Comparison of ENCODE assay signal across 9 cellular contexts in the genomic region with DNA sequence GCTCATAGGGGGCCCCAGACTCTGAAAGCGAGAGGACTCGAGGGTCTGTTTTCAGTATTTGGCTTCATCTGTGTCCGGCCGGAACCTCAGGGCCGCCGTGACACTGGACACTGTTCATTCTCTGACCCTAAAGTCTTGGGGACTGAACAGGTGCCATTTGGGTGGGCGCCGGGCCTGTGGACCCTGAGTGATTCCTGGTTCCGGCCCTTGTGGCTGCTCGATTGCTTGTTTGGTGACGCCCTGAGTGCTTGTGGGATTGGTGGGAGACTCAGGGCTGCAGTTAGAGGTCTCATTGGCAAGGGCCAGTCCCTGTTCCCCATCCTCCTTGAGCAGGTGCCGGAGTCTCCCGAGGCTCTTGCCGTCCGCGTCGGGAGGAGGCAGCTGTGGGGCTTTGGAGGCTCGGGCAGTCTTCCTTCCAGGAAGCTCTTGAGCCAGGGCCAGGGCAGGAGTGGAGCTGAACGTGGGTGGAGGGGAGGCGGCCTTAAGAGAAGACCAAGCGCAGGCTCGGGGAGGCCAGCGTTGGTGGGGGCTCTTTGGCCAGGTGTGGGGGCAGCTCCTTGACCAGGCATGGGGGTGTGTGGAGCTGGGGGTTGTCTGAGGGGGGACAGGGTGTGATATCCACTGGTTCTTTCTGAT. TPM values are rescaled to one million over a fixed set of nuclear protein-coding genes. Genes with fewer than 3 reads are reported as not detected.
DNase-seq lines count a peak whose midpoint lies in the region; ATAC-seq and TF ChIP-seq lines count a peak whose summit lies in the region.
"Had no signal": no experiment of that assay in that cellular context is flagged by ENCODE, and none has a peak within 500 bp of the region (broad histone marks: within the 10 kb centered on the region; RNA-seq: fewer than 3 reads in every experiment).

No MANE protein-coding gene starts in this region.

- no peak for DNase-seq in HCT116 (ENCODE audit: low read depth, low spot score)
- peak in 6 of 7 donors; percentile 60 to 78 (median 65) for DNase-seq in adrenal gland
- DNase-seq in right cardiac atrium = peak in 2 of 3 donors; percentile 56 to 80
- no peak for DNase-seq in NOMO-1 (lab: John Stamatoyannopoulos, UW; ENCODE audit: unreplicated experiment in 2 of 2)
- no peak for DNase-seq in NCI-H82 (lab: John Stamatoyannopoulos, UW)
- DNase-seq in SKM-1 treated with dmso at 0.1 percent for 144 hours (lab: John Stamatoyannopoulos, UW; ENCODE audit: unreplicated experiment) = no peak
- DNase-seq: NCI-H510A had no signal

- POLR2A ChIA-PET in HCT116 (lab: Charles Lee) = interaction anchor here (0.6 to 0.8 kb wide), 2 partner anchors 51 to 99 kb away, joined by 3 to 4 read pairs; no protein-coding TSS in a partner anchor

- no peak for TF ChIP-seq RAD21 in HCT116 (IDR thresholded peaks at IDR 0.05; ENCODE audit: low read depth)

- peaks cover 92% of the 10 kb centered on the region for H3K79me2 ChIP-seq in HCT116 (ENCODE audit: insufficient read depth, low read length)

- H2AFZ ChIP-seq in HCT116 (ENCODE audit: low read depth, low read length, poor library complexity, severe bottlenecking) = no peak overlapping the region

- H4K20me1 ChIP-seq in HCT116 (ENCODE audit: insufficient read depth) = peaks cover 65% of the 10 kb centered on the region; the same call in 1 of the 2 replicates

- TF ChIP-seq POLR2A in HCT116 (IDR thresholded peaks at IDR 0.05; ENCODE audit: borderline replicate concordance, extremely low read depth, insufficient read depth, insufficient read length) (no peak), adrenal gland (IDR thresholded peaks at IDR 0.05) (no peak)

- H3K9ac ChIP-seq in HCT116 (ENCODE audit: low read length) = 0 out of 2 replicates have a peak overlapping the region, but pooled peaks have one; percentile 12

- H3K27me3 ChIP-seq in HCT116 (ENCODE audit: insufficient read depth, low read length) (no peaks in the 10 kb centered on the region), adrenal gland (no peaks in the 10 kb centered on the region), right cardiac atrium (ENCODE audit: control insufficient read depth, insufficient read depth) (no peaks in the 10 kb centered on the region)

- no peak for ATAC-seq in HCT116
- ATAC-seq in right cardiac atrium = peak; percentile 1 to 3
- no peak for ATAC-seq in GM18519 (IDR thresholded peaks at IDR 0.05; ENCODE audit: low FRiP score, unreplicated experiment)

- RAD21 ChIA-PET in HCT116 (lab: Charles Lee; ENCODE audit: low non-redundant PET in 1 of 2, low total read pairs in 2 of 2, uncharacterized antibody in 2 of 2, unreplicated experiment in 2 of 2) = no interaction called here

- no peaks in the 10 kb centered on the region for H3K9me2 ChIP-seq in HCT116 (ENCODE audit: insufficient read depth)

- CTCF ChIA-PET in HCT116 (lab: Charles Lee) = no interaction called here

- H3K4me3 ChIP-seq in HCT116 (replicated peaks in 1 of 2; ENCODE audit: low read depth in 1 of 2, low read length in 2 of 2) (no peak overlapping the region), adrenal gland (peak overlapping the region in 1 of 4 donors; percentile 35), right cardiac atrium (ENCODE audit: low read length) (no peak overlapping the region), skin epidermis (peak overlapping the region in 4 of 7 experiments; percentile 8 to 30 (median 17))

- no TSS peak for BruUV-seq in HCT116 (replicated peaks; lab: Mats Ljungman, UMichigan)

- H3K4me1 ChIP-seq in HCT116 (ENCODE audit: control insufficient read depth in 1 of 2, insufficient read depth in 2 of 2, low read length in 2 of 2) = peaks cover 17 to 30% of the 10 kb centered on the region in 2 experiments
- peaks cover 40 to 56% of the 10 kb centered on the region in 2 donors for H3K4me1 ChIP-seq in adrenal gland (replicated peaks in 1 of 2)
- H3K4me1 ChIP-seq in right cardiac atrium (ENCODE audit: control insufficient read depth, insufficient read depth, low read length) = peaks cover 15% of the 10 kb centered on the region

- H3K36me3 ChIP-seq in HCT116 (ENCODE audit: control insufficient read depth in 1 of 2, insufficient read depth in 2 of 2, low read length in 2 of 2) (peaks cover 47 to 85% of the 10 kb centered on the region in 2 experiments; a peak in 3 of 4 replicates), adrenal gland (replicated peaks in 1 of 2) (peaks cover 0 to 46% of the 10 kb centered on the region in 2 donors)

- WGBS in adrenal gland, 4 donors = 26 to 37% (median 31%) methylated on average over 11 to 23 of the region's 23 CpGs
- WGBS in right cardiac atrium = 24% methylated on average over 23 of the region's 23 CpGs

- H3K9me3 ChIP-seq in HCT116 (ENCODE audit: control insufficient read depth in 1 of 2, insufficient read depth in 1 of 2, low read depth in 1 of 2, low read length in 2 of 2) = no peaks in the 10 kb centered on the region
- no peaks in the 10 kb centered on the region for H3K9me3 ChIP-seq in adrenal gland (replicated peaks in 1 of 3)
- H3K9me3 ChIP-seq in right cardiac atrium (ENCODE audit: control insufficient read depth, low read length) = no peaks in the 10 kb centered on the region

- H3K4me2 ChIP-seq in HCT116 (ENCODE audit: low read length) = no peak overlapping the region

- intact Hi-C loops in HCT116 (cut with micrococcal nuclease) (no loop called here), adrenal gland (cut with DNase I) (no loop called here), right cardiac atrium (cut with DNase I) (loop anchor here in 1 of 4 donors (10.0 kb wide), 1 partner anchor 53 kb away; the partner anchor contains the start of genes CFD and ELANE)

- peak overlapping the region; percentile 53; the same call in 1 of the 2 replicates for H3K27ac ChIP-seq in HCT116 (ENCODE audit: low read depth, low read length)
- peak overlapping the region in 3 of 5 donors; percentile 2 to 70 (median 67) for H3K27ac ChIP-seq in adrenal gland
- no peak overlapping the region for H3K27ac ChIP-seq in right cardiac atrium (ENCODE audit: low read length)
- peak overlapping the region in 13 of 21 experiments; percentile 21 to 99 (median 70) for H3K27ac ChIP-seq in skin epidermis

- TF ChIP-seq CTCF in HCT116 (IDR thresholded peaks at IDR 0.05 in 2 of 3, conservative IDR thresholded peaks at IDR 0.05 in 1 of 3; ENCODE audit: borderline replicate concordance in 1 of 3, insufficient read depth in 1 of 3, low read depth in 2 of 3, low read length in 2 of 3) (no peak), adrenal gland (IDR thresholded peaks at IDR 0.05) (no peak)

TF ChIP-seq in HCT116, 20 proteins besides CTCF, POLR2A, EP300 and RAD21:
- TF ChIP-seq ZBTB33 (IDR thresholded peaks at IDR 0.05; ENCODE audit: extremely low read depth, insufficient replicate concordance, low read length) = no peak
- TF ChIP-seq ELF1 (IDR thresholded peaks at IDR 0.05; ENCODE audit: borderline replicate concordance, low read depth) = no peak
- no peak for TF ChIP-seq YY1 (IDR thresholded peaks at IDR 0.05; ENCODE audit: extremely low read depth, insufficient replicate concordance, low read depth, low read length)
- TF ChIP-seq ZFX (IDR thresholded peaks at IDR 0.05) = no peak
- no peak for TF ChIP-seq EZH2 (IDR thresholded peaks at IDR 0.05)
- no peak for TF ChIP-seq ZNF274 (IDR thresholded peaks at IDR 0.05; ENCODE audit: low read depth, low read length)
- no peak for TF ChIP-seq MAX (IDR thresholded peaks at IDR 0.05)
- TF ChIP-seq SP1 (IDR thresholded peaks at IDR 0.05; ENCODE audit: low read depth) = no peak

RNA-seq across cellular contexts. Expression of gene PTBP1, which starts 4.7 kb away (rescaled TPM):
- total RNA-seq in HCT116 (2021; ENCODE audit: unreplicated experiment) (676 TPM), adrenal gland (100 to 1,000 TPM; 135 to 236 (median 194) TPM), right cardiac atrium (100 to 1,000 TPM in 1 of 4 donors, 10 to 100 TPM in 3; 67.5 to 119 (median 82.3) TPM)
- polyA plus RNA-seq in HCT116 (2012) = 538 and 711 TPM in 2 replicates
- polyA plus RNA-seq in adrenal gland (100 to 1,000 TPM; 108 to 146 (median 128) TPM), right cardiac atrium (42.9 TPM)

RNA-seq across cellular contexts. Expression of gene PLPPR3, which starts 19.8 kb away (rescaled TPM):
- total RNA-seq in HCT116 (2021; ENCODE audit: unreplicated experiment) (0.27 TPM), adrenal gland (under 1 TPM in 2 of 8 donors, not detected in 6; 0.14 to 0.32 TPM), right cardiac atrium (not detected)
- polyA plus RNA-seq in HCT116 (2012) = 0.05 and 0.10 TPM in 2 replicates
- polyA plus RNA-seq in adrenal gland (under 1 TPM in 2 of 3 donors, not detected in 1; 0.08 to 0.10 TPM), right cardiac atrium (0.05 TPM)

RNA-seq across cellular contexts. Expression of gene AZU1, which starts 25.7 kb away (rescaled TPM):
- total RNA-seq in HCT116 (2021; ENCODE audit: unreplicated experiment) (not detected), adrenal gland (under 1 TPM in 4 of 8 donors, not detected in 4; 0.23 to 0.87 (median 0.40) TPM), right cardiac atrium (not detected)
- polyA plus RNA-seq in HCT116 (2012) = 0.05 and 0.10 TPM in 2 replicates
- polyA plus RNA-seq in adrenal gland (1 to 10 TPM in 1 of 3 donors, under 1 TPM in 1, not detected in 1; 0.30 to 1.1 TPM), right cardiac atrium (0.11 TPM)

RNA-seq across cellular contexts. Expression of gene PRTN3, which starts 38.8 kb away (rescaled TPM):
- total RNA-seq in HCT116 (2021; ENCODE audit: unreplicated experiment) = 2.7 TPM
- polyA plus RNA-seq in HCT116 (2012) = 4.0 and 4.5 TPM in 2 replicates
- under 1 TPM in 1 of 8 donors, not detected in 7; 0.32 TPM for total RNA-seq in adrenal gland
- under 1 TPM in 2 of 3 donors, not detected in 1; 0.20 to 0.40 TPM for polyA plus RNA-seq in adrenal gland
- total RNA-seq in right cardiac atrium = not detected
- not detected for polyA plus RNA-seq in right cardiac atrium

RNA-seq across cellular contexts. Expression of gene ELANE, which starts 50.1 kb away (rescaled TPM):
- total RNA-seq in HCT116 (2021; ENCODE audit: unreplicated experiment) (not detected), adrenal gland (1 to 10 TPM in 2 of 8 donors, under 1 TPM in 2, not detected in 4; 0.48 to 2.2 (median 1.1) TPM), right cardiac atrium (1 to 10 TPM in 3 of 4 donors, under 1 TPM in 1; 0.85 to 2.6 (median 1.9) TPM)
- polyA plus RNA-seq in HCT116 (2012) = not detected in 2 replicates
- polyA plus RNA-seq in adrenal gland (1 to 10 TPM in 2 of 3 donors, not detected in 1; 3.3 to 3.4 TPM), right cardiac atrium (3.4 TPM)

Comparison
In these comparisons a context has a peak if more than half of its experiments do, and no peak if none do; other contexts are left out.
1. ATAC-seq: peak in right cardiac atrium (2 of 2); none in HCT116 (single experiment) and GM18519 (single experiment).
2. DNase-seq: peak in adrenal gland (6 of 7) and right cardiac atrium (2 of 3); none in HCT116 (single experiment), NOMO-1 (0 of 2), NCI-H82 (single experiment) and SKM-1 treated with dmso at 0.1 percent for 144 hours (single experiment).
3. H3K4me3 ChIP-seq: peak in skin epidermis (4 of 7); none in HCT116 (0 of 2) and right cardiac atrium (single experiment).